Comparison of ENCODE assay signal across 17 cellular contexts in genomic region chr11:119705362-119705761, GRCh38. TPM values are rescaled to one million over a fixed set of nuclear protein-coding genes. Genes with fewer than 3 reads are reported as not detected.
DNase-seq lines count a peak whose midpoint lies in the region; ATAC-seq and TF ChIP-seq lines count a peak whose summit lies in the region.
"Had no signal": no experiment of that assay in that cellular context is flagged by ENCODE, and none has a peak within 500 bp of the region (broad histone marks: within the 10 kb centered on the region; RNA-seq: fewer than 3 reads in every experiment).

No MANE protein-coding gene starts in this region.

- peaks cover 14% of the 10 kb centered on the region for H3K36me3 ChIP-seq in WERI-Rb-1
- no peaks in the 10 kb centered on the region for H3K36me3 ChIP-seq in thymus (ENCODE audit: control insufficient read depth, insufficient read depth)
- H3K36me3 ChIP-seq: BLaER1 treated with 17β-estradiol and CSF1 and Interleukin-3, amounts not matched to agents 10 nM and 100 nM had no signal

- intact Hi-C loops in sciatic nerve (cut with DNase I): no loop called here

- H3K27me3 Mint-ChIP-seq in glutamatergic neuron (ENCODE audit: unreplicated experiment): peaks cover 23% of the 10 kb centered on the region

- peak overlapping the region; percentile 28 for H3K27ac Mint-ChIP-seq in glutamatergic neuron (ENCODE audit: unreplicated experiment)
- H3K27ac Mint-ChIP-seq: B cell; CD4-positive, CD25-positive, alpha-beta regulatory T cell; CD8-positive, alpha-beta memory T cell; HFFc6 had no signal

- H3K9me3 ChIP-seq in WERI-Rb-1 (ENCODE audit: severe bottlenecking): no peaks in the 10 kb centered on the region
- no peaks in the 10 kb centered on the region for H3K9me3 ChIP-seq in thymus (ENCODE audit: control insufficient read depth)
- H3K9me3 ChIP-seq: BLaER1 treated with 17β-estradiol and CSF1 and Interleukin-3, amounts not matched to agents 10 nM and 100 nM had no signal

- H3K4me3 Mint-ChIP-seq in glutamatergic neuron (ENCODE audit: unreplicated experiment): peak overlapping the region; percentile 4
- H3K4me3 Mint-ChIP-seq: B cell; CD4-positive, CD25-positive, alpha-beta regulatory T cell; CD8-positive, alpha-beta memory T cell; HFFc6 had no signal

- POLR2A ChIA-PET in RWPE1 (lab: Yijun Ruan, JAX; ENCODE audit: low non-redundant PET): no interaction called here

- ATAC-seq in sciatic nerve (no peak), GM21367 (IDR thresholded peaks at IDR 0.05; ENCODE audit: unreplicated experiment) (no peak)

- peaks cover 6% of the 10 kb centered on the region for H3K36me3 Mint-ChIP-seq in glutamatergic neuron (ENCODE audit: unreplicated experiment)
- H3K36me3 Mint-ChIP-seq: CD4-positive, CD25-positive, alpha-beta regulatory T cell; CD8-positive, alpha-beta memory T cell had no signal

- 91% methylated on average over 9 of the region's 9 CpGs for WGBS in thymus

- H3K9me3 Mint-ChIP-seq in glutamatergic neuron (ENCODE audit: unreplicated experiment): peaks cover 32% of the 10 kb centered on the region
- H3K9me3 Mint-ChIP-seq: CD8-positive, alpha-beta memory T cell; HFFc6 had no signal

- no peak overlapping the region for H3K4me3 ChIP-seq in WERI-Rb-1 (ENCODE audit: low read depth, low read length)
- no peak overlapping the region for H3K4me3 ChIP-seq in thymus (ENCODE audit: low read length)
- H3K4me3 ChIP-seq: BLaER1 treated with 17β-estradiol and CSF1 and Interleukin-3, amounts not matched to agents 10 nM and 100 nM; GM23248 had no signal

- H3K27me3 ChIP-seq in WERI-Rb-1 (ENCODE audit: insufficient read depth, low read depth, severe bottlenecking) (no peaks in the 10 kb centered on the region), thymus (ENCODE audit: control insufficient read depth, insufficient read depth) (no peaks in the 10 kb centered on the region)
- H3K27me3 ChIP-seq: BLaER1 treated with 17β-estradiol and CSF1 and Interleukin-3, amounts not matched to agents 10 nM and 100 nM had no signal

- DNase-seq in RWPE1 (ENCODE audit: low spot score) (no peak), WERI-Rb-1 (no peak), glutamatergic neuron (no peak), sciatic nerve (ENCODE audit: low spot score) (no peak), NCI-H1092 (lab: John Stamatoyannopoulos, UW) (no peak), NCI-H146 (lab: John Stamatoyannopoulos, UW) (no peak)
- DNase-seq: CD4-positive, CD25-positive, alpha-beta regulatory T cell; CD8-positive, alpha-beta memory T cell; COR-L47; GM23248; HCEC 1CT; HFFc6 had no signal

- peaks cover 49% of the 10 kb centered on the region for H3K4me1 Mint-ChIP-seq in glutamatergic neuron (ENCODE audit: low read depth, unreplicated experiment)
- H3K4me1 Mint-ChIP-seq: B cell; CD4-positive, CD25-positive, alpha-beta regulatory T cell had no signal

- CTCF ChIA-PET in RWPE1 (lab: Yijun Ruan, JAX): no interaction called here

- H3K4me1 ChIP-seq in thymus (ENCODE audit: control insufficient read depth, insufficient read depth, low read length): peaks cover 8% of the 10 kb centered on the region

- TF ChIP-seq CTCF in RWPE1 (conservative IDR thresholded peaks at IDR 0.05; ENCODE audit: low read depth) (no peak), WERI-Rb-1 (IDR thresholded peaks at IDR 0.05; ENCODE audit: low read depth, low read length) (no peak), glutamatergic neuron (IDR thresholded peaks at IDR 0.05; ENCODE audit: partially characterized antibody, unreplicated experiment) (no peak)

- peak overlapping the region; percentile 53 for H3K27ac ChIP-seq in RWPE1
- H3K27ac ChIP-seq in WERI-Rb-1: peak overlapping the region; percentile 95
- peak overlapping the region; percentile 36 for H3K27ac ChIP-seq in thymus (ENCODE audit: low read depth)
- H3K27ac ChIP-seq: BLaER1 treated with 17β-estradiol and CSF1 and Interleukin-3, amounts not matched to agents 10 nM and 100 nM; GM23248; HL-60 had no signal

RNA-seq across cellular contexts. Expression of gene NECTIN1, which starts 23.6 kb away (rescaled TPM):
- total RNA-seq in glutamatergic neuron (ENCODE audit: unreplicated experiment) (26.0 TPM), sciatic nerve (32.3 TPM)
- 11.7 TPM for polyA plus RNA-seq in thymus

Comparison
In these comparisons a context has a peak if more than half of its experiments do, and no peak if none do; other contexts are left out.
1. H3K27ac ChIP-seq: peak in every context shown above with its lines; median percentile 95 in WERI-Rb-1; 53 in RWPE1; 36 in thymus.